ENCODE assay signal across 12 cellular contexts in genomic region chr10:20100157-20100556, GRCh38.
DNase-seq lines count a peak whose midpoint lies in the region; ATAC-seq and TF ChIP-seq lines count a peak whose summit lies in the region.
"Had no signal": no experiment of that assay in that cellular context is flagged by ENCODE, and none has a peak within 500 bp of the region (broad histone marks: within the 10 kb centered on the region; RNA-seq: fewer than 3 reads in every experiment).

No MANE protein-coding gene starts in this region.

- CTCF ChIA-PET in A673 (lab: Charles Lee) = no interaction called here
- CTCF ChIA-PET in CD4-positive, alpha-beta memory T cell (lab: Charles Lee; ENCODE audit: partially characterized antibody) = no interaction called here

- H3K4me3 ChIP-seq in A673 (ENCODE audit: low read depth, low read length, poor library complexity, severe bottlenecking) (no peak overlapping the region), astrocyte of the cerebellum (ENCODE audit: low read depth, low read length) (no peak overlapping the region), muscle layer of duodenum (ENCODE audit: low read depth in 1 of 2, low read length in 2 of 2) (no peak overlapping the region)
- H3K4me3 ChIP-seq in CD4-positive, alpha-beta memory T cell (ENCODE audit: low read length in 2 of 2) = no peak overlapping the region
- H3K4me3 ChIP-seq: A549, SJSA1 had no signal

- H3K27ac ChIP-seq in A673 (ENCODE audit: low read depth, low read length, poor library complexity, severe bottlenecking) (no peak overlapping the region), muscle layer of duodenum (ENCODE audit: low read length) (peak overlapping the region; percentile 2)
- no peak overlapping the region for H3K27ac ChIP-seq in CD4-positive, alpha-beta memory T cell (ENCODE audit: low read depth, low read length)
- H3K27ac ChIP-seq: A549, SJSA1 had no signal

- TF ChIP-seq CTCF in A673 (conservative IDR thresholded peaks at IDR 0.05; ENCODE audit: low read depth, low read length) (no peak), astrocyte of the cerebellum (IDR thresholded peaks at IDR 0.05; ENCODE audit: low read depth, low read length, missing control alignments) (no peak)

- peaks cover 11% of the 10 kb centered on the region for H3K4me1 ChIP-seq in A673 (ENCODE audit: insufficient read depth, low read length, poor library complexity, severe bottlenecking)
- H3K4me1 ChIP-seq in muscle layer of duodenum (ENCODE audit: control insufficient read depth in 1 of 2, insufficient read depth in 2 of 2, low read length in 2 of 2) = no peaks in the 10 kb centered on the region
- no peaks in the 10 kb centered on the region for H3K4me1 ChIP-seq in CD4-positive, alpha-beta memory T cell (ENCODE audit: insufficient read depth, low read length)
- H3K4me1 ChIP-seq: A549, SJSA1 had no signal

- no peaks in the 10 kb centered on the region for H3K36me3 Mint-ChIP-seq in CD4-positive, alpha-beta memory T cell
- no peaks in the 10 kb centered on the region for H3K36me3 Mint-ChIP-seq in natural killer cell treated with Interleukin-12 subunit alpha and Interleukin-12 subunit beta and Interleukin-15 and Interleukin-18, amount 100 ng/mL, for 72 hours

- peaks cover 4 to 13% (median 9%) of the 10 kb centered on the region in 8 donors for H3K9me3 Mint-ChIP-seq in CD4-positive, alpha-beta memory T cell
- no peaks in the 10 kb centered on the region for H3K9me3 Mint-ChIP-seq in natural killer cell treated with Interleukin-12 subunit alpha and Interleukin-12 subunit beta and Interleukin-15 and Interleukin-18, amount 100 ng/mL, for 72 hours

- H3K4me1 Mint-ChIP-seq in CD4-positive, alpha-beta memory T cell = no peaks in the 10 kb centered on the region
- H3K4me1 Mint-ChIP-seq in natural killer cell treated with Interleukin-12 subunit alpha and Interleukin-12 subunit beta and Interleukin-15 and Interleukin-18, amount 100 ng/mL, for 72 hours (ENCODE audit: low read depth in 2 of 2) = peaks cover 0 to 4% of the 10 kb centered on the region in 2 donors

- H3K27me3 ChIP-seq in A673 (replicated peaks; ENCODE audit: insufficient read depth, low read depth, low read length, poor library complexity) (no peaks in the 10 kb centered on the region), muscle layer of duodenum (ENCODE audit: low read depth, low read length) (no peaks in the 10 kb centered on the region)
- no peaks in the 10 kb centered on the region for H3K27me3 ChIP-seq in CD4-positive, alpha-beta memory T cell (ENCODE audit: insufficient read depth, low read length)
- H3K27me3 ChIP-seq: SJSA1 had no signal

- DNase-seq in A673 (ENCODE audit: low spot score) (peak; percentile 54), astrocyte of the cerebellum (ENCODE audit: low read depth) (peak; percentile 40), foreskin melanocyte (peak; percentile 55)
- no peak for DNase-seq in CD4-positive, alpha-beta memory T cell
- DNase-seq in natural killer cell treated with Interleukin-12 subunit alpha and Interleukin-12 subunit beta and Interleukin-15 and Interleukin-18, amount 100 ng/mL, for 72 hours (ENCODE audit: low spot score) = no peak
- DNase-seq: activated CD8-positive, alpha-beta memory T cell treated with anti-CD3 and anti-CD28 coated beads for 24 hours; stimulated activated CD8-positive, alpha-beta memory T cell treated with anti-CD3 and anti-CD28 coated beads, Interleukin-4, amount 100 ng/mL, for 48 hours had no signal

- H3K36me3 ChIP-seq in A673 (ENCODE audit: insufficient read depth, low read length, poor library complexity, severe bottlenecking) (no peaks in the 10 kb centered on the region), muscle layer of duodenum (ENCODE audit: control insufficient read depth in 1 of 2, insufficient read depth in 2 of 2, low read length in 2 of 2) (no peaks in the 10 kb centered on the region)
- no peaks in the 10 kb centered on the region for H3K36me3 ChIP-seq in CD4-positive, alpha-beta memory T cell (ENCODE audit: insufficient read depth, low read length)
- H3K36me3 ChIP-seq: SJSA1 had no signal

- POLR2A ChIA-PET in A673 (lab: Charles Lee; ENCODE audit: low non-redundant PET) = no interaction called here
- POLR2A ChIA-PET in CD4-positive, alpha-beta memory T cell (lab: Charles Lee; ENCODE audit: partially characterized antibody) = no interaction called here

- no peak overlapping the region for H3K27ac Mint-ChIP-seq in CD4-positive, alpha-beta memory T cell
- H3K27ac Mint-ChIP-seq in natural killer cell treated with Interleukin-12 subunit alpha and Interleukin-12 subunit beta and Interleukin-15 and Interleukin-18, amount 100 ng/mL, for 72 hours = no peak overlapping the region

- H3K9me3 ChIP-seq in A673 (ENCODE audit: low read depth, low read length, poor library complexity, severe bottlenecking) (no peaks in the 10 kb centered on the region), muscle layer of duodenum (ENCODE audit: control insufficient read depth in 1 of 2, low read length in 2 of 2) (no peaks in the 10 kb centered on the region)
- H3K9me3 ChIP-seq in CD4-positive, alpha-beta memory T cell (ENCODE audit: control insufficient read depth in 1 of 2, low read length in 2 of 2) = no peaks in the 10 kb centered on the region
- H3K9me3 ChIP-seq: A549 had no signal

- in situ Hi-C loops in astrocyte of the cerebellum (cut with HindIII; ENCODE audit: low sequenced_read_pairs) = no loop called here

- BruUV-seq in A673 (replicated peaks; lab: Mats Ljungman, UMichigan) = no TSS peak

- intact Hi-C loops in A673 (cut with micrococcal nuclease; ENCODE audit: unreplicated experiment) = no loop called here
- intact Hi-C loops in CD4-positive, alpha-beta memory T cell (cut with micrococcal nuclease) = no loop called here

- no peaks in the 10 kb centered on the region for H3K27me3 Mint-ChIP-seq in CD4-positive, alpha-beta memory T cell
- no peaks in the 10 kb centered on the region for H3K27me3 Mint-ChIP-seq in natural killer cell treated with Interleukin-12 subunit alpha and Interleukin-12 subunit beta and Interleukin-15 and Interleukin-18, amount 100 ng/mL, for 72 hours

- H3K4me3 Mint-ChIP-seq in CD4-positive, alpha-beta memory T cell = no peak overlapping the region
- H3K4me3 Mint-ChIP-seq in natural killer cell treated with Interleukin-12 subunit alpha and Interleukin-12 subunit beta and Interleukin-15 and Interleukin-18, amount 100 ng/mL, for 72 hours = no peak overlapping the region

- no peak for ATAC-seq in GM19463 (IDR thresholded peaks at IDR 0.05; ENCODE audit: unreplicated experiment)
- ATAC-seq in natural killer cell treated with Interleukin-12 subunit alpha and Interleukin-12 subunit beta and Interleukin-15 and Interleukin-18, amount 100 ng/mL, for 72 hours = no peak
- ATAC-seq in HG03565 (IDR thresholded peaks at IDR 0.05; ENCODE audit: unreplicated experiment) = no peak
- ATAC-seq: A549 had no signal

Comparison
In these comparisons a context has a peak if more than half of its experiments do, and no peak if none do; other contexts are left out.
1. DNase-seq: peak in A673 (single experiment), astrocyte of the cerebellum (single experiment) and foreskin melanocyte (single experiment); none in CD4-positive, alpha-beta memory T cell (0 of 5) and natural killer cell treated with Interleukin-12 subunit alpha and Interleukin-12 subunit beta and Interleukin-15 and Interleukin-18, amount 100 ng/mL, for 72 hours (single experiment).